8 cellular contexts compared by ENCODE assay signal in the genomic region with DNA sequence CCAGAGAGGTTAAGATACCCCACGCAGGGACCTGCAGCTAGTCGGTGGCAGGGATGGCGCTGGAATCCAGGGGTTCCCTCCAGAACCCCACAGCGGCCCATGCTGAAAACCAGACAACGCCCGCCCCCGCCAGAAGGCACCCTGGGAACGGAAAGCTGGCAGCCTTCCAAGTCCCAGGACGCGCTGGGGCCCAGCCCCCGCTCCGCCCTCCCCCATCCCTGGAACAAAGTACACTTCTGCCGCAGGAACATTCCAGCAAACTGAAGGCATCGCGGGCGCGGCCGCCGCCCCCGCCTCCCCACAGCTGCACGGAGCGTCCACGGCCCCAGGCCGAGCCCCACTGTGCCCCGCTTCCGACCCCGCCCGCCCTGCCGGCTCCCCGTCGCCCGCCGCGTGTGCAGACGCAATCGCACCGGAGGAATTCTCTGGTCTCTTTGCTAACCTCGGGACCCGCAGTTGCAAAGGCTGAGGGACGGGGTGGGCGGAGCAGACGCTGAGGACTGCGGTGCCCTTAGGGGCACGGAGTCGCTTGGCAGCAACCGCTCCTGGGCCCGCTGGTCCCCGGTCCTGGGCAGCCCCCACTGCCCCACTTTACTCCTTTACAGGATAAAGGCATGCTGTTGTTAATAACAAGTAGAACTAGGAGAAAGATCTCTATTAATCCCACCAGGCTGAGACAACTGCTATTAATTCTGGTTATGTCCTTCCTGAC. TPM values are rescaled to one million over a fixed set of nuclear protein-coding genes. Genes with fewer than 3 reads are reported as not detected.
A peak's percentile ranks its signal among the peaks of the same experiment; 100 is the strongest.
DNase-seq lines count a peak whose midpoint lies in the region; ATAC-seq and TF ChIP-seq lines count a peak whose summit lies in the region.

No MANE protein-coding gene starts in this region.

- H3K27ac ChIP-seq in right lobe of liver = peak overlapping the region; percentile 58 to 91 (median 87)

- H3K27me3 ChIP-seq in right lobe of liver = no peaks in the 10 kb centered on the region

- TF ChIP-seq CTCF in right lobe of liver (IDR thresholded peaks at IDR 0.05) = no peak

- H3K36me3 ChIP-seq in right lobe of liver = no peaks in the 10 kb centered on the region

- ATAC-seq in right lobe of liver (peak; percentile 94 to 96 (median 94)), HG02852 (IDR thresholded peaks at IDR 0.05; ENCODE audit: unreplicated experiment) (no peak), GM18505 (IDR thresholded peaks at IDR 0.05; ENCODE audit: unreplicated experiment) (no peak)

- intact Hi-C loops in right lobe of liver (cut with DNase I) = no loop called here

- no peaks in the 10 kb centered on the region for H3K4me1 ChIP-seq in right lobe of liver

- H3K9me3 ChIP-seq in right lobe of liver = no peaks in the 10 kb centered on the region

- TF ChIP-seq POLR2A in right lobe of liver (IDR thresholded peaks at IDR 0.05) (peak; percentile 69), GM18505 (IDR thresholded peaks at IDR 0.05; ENCODE audit: borderline replicate concordance, extremely low read depth, insufficient read depth, insufficient read length) (no peak)

- H3K4me3 ChIP-seq in GM08714 (ENCODE audit: low read length) (peak overlapping the region; percentile 44), right lobe of liver (peak overlapping the region; percentile 41 to 53 (median 49))

- DNase-seq in NCI-H2227 (lab: John Stamatoyannopoulos, UW; ENCODE audit: unreplicated experiment) = peak; percentile 79
- peak; percentile 16 to 35 for DNase-seq in activated CD4-positive, alpha-beta T cell treated with anti-CD3 and anti-CD28 coated beads, Interleukin-2, amount 50 U/mL, for 24 hours (ENCODE audit: low read depth in 1 of 2, low spot score in 1 of 2)
- DNase-seq in ecto neural progenitor cell (ENCODE audit: low spot score) = peak; percentile 85
- DNase-seq in right lobe of liver = peak; percentile 89 to 95 (median 89)
- DNase-seq in stimulated activated CD4-positive, alpha-beta T cell treated with anti-CD3 and anti-CD28 coated beads, Interleukin-2, amount 100 ng/mL, for 48 hours = peak; percentile 36 to 42

- WGBS in right lobe of liver (ENCODE audit: insufficient coverage, low coverage, low lambda C conversion rate, missing lambda C conversion rate) = under 1% methylated on average over 26 of the region's 48 CpGs

RNA-seq across cellular contexts. Expression of a gene that starts 44.8 kb away (rescaled TPM):
- total RNA-seq in right lobe of liver = not detected

RNA-seq across cellular contexts. Expression of a gene that starts 59.4 kb away (rescaled TPM):
- total RNA-seq in right lobe of liver = under 1 TPM in 5 of 6 experiments, not detected in 1; 0.05 to 0.21 (median 0.09) TPM

Comparison
In these comparisons a context has a peak if more than half of its experiments do, and no peak if none do; other contexts are left out.
1. DNase-seq: peak in every context shown above with its lines; median percentile 89 in right lobe of liver; 85 in ecto neural progenitor cell; 79 in NCI-H2227; 39 in stimulated activated CD4-positive, alpha-beta T cell treated with anti-CD3 and anti-CD28 coated beads, Interleukin-2, amount 100 ng/mL, for 48 hours; 26 in activated CD4-positive, alpha-beta T cell treated with anti-CD3 and anti-CD28 coated beads, Interleukin-2, amount 50 U/mL, for 24 hours.
2. ATAC-seq: peak in right lobe of liver (4 of 4); none in HG02852 (single experiment) and GM18505 (single experiment).